ENCODE assay signal across 1 cellular context in genomic region chr7:23546897-23547572, GRCh38.
TF ChIP-seq lines count a peak whose summit lies in the region.

No MANE protein-coding gene starts in this region.

TF ChIP-seq in endothelial cell of umbilical vein, 7 proteins besides CTCF, POLR2A, EP300 and RAD21 (continued from another document):
- TF ChIP-seq FOS (IDR thresholded peaks at IDR 0.05; ENCODE audit: borderline replicate concordance, insufficient read depth, low read length) (no peak), GATA2 (IDR thresholded peaks at IDR 0.05; ENCODE audit: insufficient read depth, insufficient read length, low read depth, low read length) (no peak)
